ENCODE assay signal across 8 cellular contexts in the genomic region with DNA sequence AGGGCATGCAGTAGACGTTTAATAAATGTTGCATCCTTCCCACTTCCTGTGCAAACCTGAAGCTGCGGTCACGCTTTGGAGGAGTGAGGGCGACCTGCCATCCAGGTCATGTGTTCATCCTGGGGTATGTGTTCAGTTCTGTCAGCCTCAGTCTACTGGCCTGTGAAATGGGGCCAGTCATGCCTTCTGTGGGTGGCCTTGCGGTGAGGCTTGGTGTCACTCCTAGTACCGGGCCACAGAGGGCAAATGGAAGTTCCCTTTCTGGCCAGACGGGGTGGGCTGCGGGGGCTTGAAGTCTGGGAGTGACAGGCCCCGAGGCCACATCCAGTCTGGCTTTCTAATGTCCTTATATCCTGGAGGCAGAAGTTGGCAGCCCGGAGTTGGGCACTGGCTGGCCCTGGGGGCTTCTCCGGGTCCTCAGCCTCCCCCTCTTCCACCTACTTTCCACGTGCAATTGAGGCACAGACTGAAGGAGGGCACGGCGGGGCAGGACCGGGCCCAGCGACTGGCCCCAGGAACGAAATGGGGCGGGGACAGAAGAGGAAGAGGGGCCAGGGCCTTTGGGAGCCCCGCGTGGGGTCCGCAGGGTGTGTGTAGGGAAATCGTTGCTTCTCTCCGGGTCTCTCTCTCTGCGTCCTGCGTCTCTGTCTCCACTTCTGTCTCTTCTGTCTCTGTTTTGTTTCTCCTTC. TPM values are rescaled to one million over a fixed set of nuclear protein-coding genes. Genes with fewer than 3 reads are reported as not detected.
DNase-seq lines count a peak whose midpoint lies in the region; ATAC-seq and TF ChIP-seq lines count a peak whose summit lies in the region.

No MANE protein-coding gene starts in this region.

- peak overlapping the region; percentile 56 for H3K27ac ChIP-seq in effector memory CD4-positive, alpha-beta T cell (ENCODE audit: insufficient read depth, low read length, poor library complexity, severe bottlenecking)

- peak overlapping the region; percentile 71 to 82 (median 79) for H3K4me3 Mint-ChIP-seq in nephron

- no peaks in the 10 kb centered on the region for H3K36me3 Mint-ChIP-seq in nephron (ENCODE audit: low read depth)

- H3K27me3 Mint-ChIP-seq in nephron (ENCODE audit: low read depth) = peaks cover 85% of the 10 kb centered on the region

- H3K9me3 ChIP-seq in effector memory CD4-positive, alpha-beta T cell (ENCODE audit: control insufficient read depth, low read length) = no peaks in the 10 kb centered on the region

- no peaks in the 10 kb centered on the region for H3K4me1 Mint-ChIP-seq in nephron

- no peak for ATAC-seq in GM21390 (IDR thresholded peaks at IDR 0.05; ENCODE audit: unreplicated experiment)
- ATAC-seq in GM21723 (IDR thresholded peaks at IDR 0.05; ENCODE audit: unreplicated experiment) = no peak

- no peaks in the 10 kb centered on the region for H3K27me3 ChIP-seq in effector memory CD4-positive, alpha-beta T cell (replicated peaks; ENCODE audit: control insufficient read depth, insufficient read depth, low read length, poor library complexity, severe bottlenecking)

- no peaks in the 10 kb centered on the region for H3K36me3 ChIP-seq in effector memory CD4-positive, alpha-beta T cell (ENCODE audit: control insufficient read depth, insufficient read depth, low read length)

- H3K4me1 ChIP-seq in effector memory CD4-positive, alpha-beta T cell (ENCODE audit: control insufficient read depth, insufficient read depth, low read length, poor library complexity, severe bottlenecking) = peaks cover 49% of the 10 kb centered on the region

- H3K9me3 Mint-ChIP-seq in nephron = no peaks in the 10 kb centered on the region

- no peak overlapping the region for H3K27ac Mint-ChIP-seq in nephron

- peak overlapping the region; percentile 18 for H3K4me3 ChIP-seq in effector memory CD4-positive, alpha-beta T cell (ENCODE audit: insufficient read depth, low read depth, low read length, poor library complexity, severe bottlenecking)

- peak; percentile 18; the same call in 1 of the 3 replicates for TF ChIP-seq CTCF in GM12872 (IDR thresholded peaks at IDR 0.05; ENCODE audit: insufficient read depth, low read depth, low read length)
- TF ChIP-seq CTCF in nephron (IDR thresholded peaks at IDR 0.05; ENCODE audit: unreplicated experiment in 3 of 3) = no peak

- DNase-seq in RPMI7951 (ENCODE audit: low read depth) = peak; percentile 42
- DNase-seq in effector memory CD4-positive, alpha-beta T cell = peak; percentile 54 to 68 (median 62)
- DNase-seq in NCI-H526 treated with DMSO at 0.1 percent for 48 hours (lab: John Stamatoyannopoulos, UW) = no peak
- no peak for DNase-seq in activated CD4-positive, CD25-positive, alpha-beta regulatory T cell (lab: John Stamatoyannopoulos, UW)

RNA-seq across cellular contexts. Expression of a gene that starts 11.1 kb away (rescaled TPM):
- total RNA-seq in RPMI7951 (2014; rRNA removed; shearing (Covaris generic)) = 1.3 and 2.0 TPM in 2 replicates

RNA-seq across cellular contexts. Expression of a gene that starts 28.1 kb away (rescaled TPM):
- total RNA-seq in RPMI7951 (2014; rRNA removed; shearing (Covaris generic)) = 89.3 and 107 TPM in 2 replicates

RNA-seq across cellular contexts. Expression of a gene that starts 51.0 kb away (rescaled TPM):
- total RNA-seq in RPMI7951 (2014; rRNA removed; shearing (Covaris generic)) = 44.6 and 56.8 TPM in 2 replicates

Comparison
In these comparisons a context has a peak if more than half of its experiments do, and no peak if none do; other contexts are left out.
1. DNase-seq: peak in RPMI7951 (single experiment) and effector memory CD4-positive, alpha-beta T cell (3 of 3); none in NCI-H526 treated with DMSO at 0.1 percent for 48 hours (single experiment) and activated CD4-positive, CD25-positive, alpha-beta regulatory T cell (0 of 4).